ENCODE assay signal across 8 cellular contexts in the genomic region with DNA sequence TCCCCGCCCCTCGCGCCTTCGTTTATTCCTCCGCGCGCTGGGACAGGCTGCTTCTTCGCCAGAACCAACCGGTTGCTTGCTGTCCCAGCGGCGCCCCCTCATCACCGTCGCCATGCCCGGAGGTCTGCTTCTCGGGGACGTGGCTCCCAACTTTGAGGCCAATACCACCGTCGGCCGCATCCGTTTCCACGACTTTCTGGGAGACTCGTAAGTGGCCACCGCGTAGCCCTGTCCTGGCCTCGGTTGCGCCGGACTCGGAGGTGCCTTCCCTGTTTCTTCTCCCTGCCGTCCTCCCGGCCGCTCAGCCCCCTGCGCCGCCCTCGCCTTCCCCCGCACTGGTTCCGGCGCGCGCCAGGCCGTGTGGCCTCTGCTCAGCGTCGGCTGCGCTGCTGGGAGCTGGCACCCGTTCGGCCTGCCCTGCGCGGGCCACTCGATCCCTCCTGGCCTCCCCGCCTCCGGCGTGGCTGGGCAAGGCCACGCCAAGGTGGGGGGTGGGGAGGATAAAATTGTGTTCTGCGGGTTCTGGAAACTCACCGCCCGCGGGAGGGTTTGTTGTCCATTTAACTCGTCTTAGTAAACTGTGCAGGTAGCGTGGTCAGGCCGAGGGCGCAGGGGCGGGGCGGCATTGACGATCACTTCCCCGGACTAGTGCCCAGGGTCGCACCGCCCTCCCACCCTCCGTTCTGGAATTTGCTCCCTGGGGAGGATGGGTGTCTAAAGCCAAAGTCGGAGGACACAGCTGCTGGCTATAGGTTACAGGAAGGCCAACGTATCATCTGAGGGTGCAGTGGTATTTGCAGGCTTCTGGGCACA. TPM values are rescaled to one million over a fixed set of nuclear protein-coding genes. Genes with fewer than 3 reads are reported as not detected.
DNase-seq lines count a peak whose midpoint lies in the region; ATAC-seq, FAIRE-seq and TF ChIP-seq lines count a peak whose summit lies in the region.

A gene with protein sequence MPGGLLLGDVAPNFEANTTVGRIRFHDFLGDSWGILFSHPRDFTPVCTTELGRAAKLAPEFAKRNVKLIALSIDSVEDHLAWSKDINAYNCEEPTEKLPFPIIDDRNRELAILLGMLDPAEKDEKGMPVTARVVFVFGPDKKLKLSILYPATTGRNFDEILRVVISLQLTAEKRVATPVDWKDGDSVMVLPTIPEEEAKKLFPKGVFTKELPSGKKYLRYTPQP (plus strand): TSS at position 50 of the 813 bp plus-strand sequence. CDS start 63 bp downstream, at position 113.

- H3K27me3 ChIP-seq in Karpas-422 (ENCODE audit: low read length) (no peaks in the 10 kb centered on the region), brain microvascular endothelial cell (replicated peaks) (no peaks in the 10 kb centered on the region), iPS DF 6.9 (ENCODE audit: control insufficient read depth, insufficient read depth, low read length) (no peaks in the 10 kb centered on the region)

- WGBS in iPS DF 6.9 (ENCODE audit: insufficient coverage, insufficient read length), result no CpG with 5 or more reads among the region's 69 CpGs

- H3K36me3 ChIP-seq in Karpas-422 (ENCODE audit: insufficient read depth, low read length) (peaks cover 32% of the 10 kb centered on the region), brain microvascular endothelial cell (replicated peaks) (peaks cover 19% of the 10 kb centered on the region), iPS DF 6.9 (ENCODE audit: control insufficient read depth, insufficient read depth, low read length) (peaks cover 13% of the 10 kb centered on the region; the same call in 1 of the 2 replicates)

- DNase-seq in GM12891 (ENCODE audit: insufficient read length, low spot score) (peak; percentile 8), H4 (ENCODE audit: low spot score) (peak; percentile 73), Karpas-422 (peak; percentile 80), SKM-1 (lab: John Stamatoyannopoulos, UW; ENCODE audit: unreplicated experiment) (peak; percentile 91), brain microvascular endothelial cell (peak; percentile 77), iPS DF 6.9 (ENCODE audit: low read depth, low spot score) (no peak), sciatic nerve (ENCODE audit: low spot score) (peak; percentile 94), 8988T (no peak)

- peaks cover 9% of the 10 kb centered on the region; the same call in 1 of the 2 replicates for H4K20me1 ChIP-seq in Karpas-422 (ENCODE audit: insufficient read depth, low read depth, low read length)

- peak; percentile 87 for ATAC-seq in sciatic nerve

- H3K9me3 ChIP-seq in Karpas-422 (ENCODE audit: low read length), result no peaks in the 10 kb centered on the region
- no peaks in the 10 kb centered on the region for H3K9me3 ChIP-seq in iPS DF 6.9 (ENCODE audit: control insufficient read depth, insufficient read depth, low read length)

- peaks cover 70% of the 10 kb centered on the region for H3K79me2 ChIP-seq in Karpas-422 (ENCODE audit: low read length)

- peak within 1 kb of the TSS; percentile 96 for H2AFZ ChIP-seq in Karpas-422 (ENCODE audit: low read length)

- H3K4me2 ChIP-seq in Karpas-422 (ENCODE audit: low read depth, low read length, poor library complexity, severe bottlenecking), result peak within 1 kb of the TSS; percentile 96

- H3K9ac ChIP-seq in Karpas-422 (ENCODE audit: low read length), result peak within 1 kb of the TSS; percentile 94

- no peaks in the 10 kb centered on the region for H3K9me2 ChIP-seq in Karpas-422 (replicated peaks; ENCODE audit: insufficient read depth, low read length)

- H3K27ac ChIP-seq in Karpas-422 (ENCODE audit: low read length) (peak within 1 kb of the TSS; percentile 64), brain microvascular endothelial cell (peak within 1 kb of the TSS; percentile 94), iPS DF 6.9 (ENCODE audit: low read length) (no peak within 1 kb of the TSS)

- TF ChIP-seq CTCF in brain microvascular endothelial cell (IDR thresholded peaks at IDR 0.05; ENCODE audit: low read depth, low read length, missing control alignments), result no peak

- in situ Hi-C loops in brain microvascular endothelial cell (cut with HindIII; ENCODE audit: low pct_ligation_motif_present, low sequenced_read_pairs), result no loop called here

- intact Hi-C loops in sciatic nerve (cut with DNase I), result no loop called here

- H3K4me1 ChIP-seq in Karpas-422 (ENCODE audit: low read length) (peaks cover 34% of the 10 kb centered on the region), iPS DF 6.9 (ENCODE audit: control insufficient read depth, insufficient read depth, low read length) (no peaks in the 10 kb centered on the region)

- TF ChIP-seq POLR2A in GM12891 (IDR thresholded peaks at IDR 0.05; ENCODE audit: low read depth, low read length), result peak; percentile 75

- H3K4me3 ChIP-seq in Karpas-422 (ENCODE audit: low read length), result peak within 1 kb of the TSS; percentile 98
- peak within 1 kb of the TSS; percentile 88 for H3K4me3 ChIP-seq in brain microvascular endothelial cell (ENCODE audit: low read depth, low read length)
- H3K4me3 ChIP-seq in iPS DF 6.9 (ENCODE audit: low read length), result peak within 1 kb of the TSS; percentile 87

- peak; percentile 5 for FAIRE-seq in GM12891 (lab: Jason Lieb, UNC)

TF ChIP-seq in GM12891, 5 proteins besides CTCF, POLR2A, EP300 and RAD21:
- TF ChIP-seq SPI1 (IDR thresholded peaks at IDR 0.05; ENCODE audit: low read depth, low read length), result no peak
- peak; percentile 67 for TF ChIP-seq TAF1 (IDR thresholded peaks at IDR 0.05; ENCODE audit: low read depth, low read length)
- no peak for TF ChIP-seq PAX5 (IDR thresholded peaks at IDR 0.05; ENCODE audit: insufficient read depth, low read length, severe bottlenecking)
- TF ChIP-seq POU2F2 (IDR thresholded peaks at IDR 0.05; ENCODE audit: low read depth, low read length), result no peak
- TF ChIP-seq POLR2AphosphoS5 (IDR thresholded peaks at IDR 0.05; ENCODE audit: low read depth, low read length), result peak; percentile 68

RNA-seq across cellular contexts. Expression of the gene that starts here (rescaled TPM):
- polyA plus RNA-seq in GM12891 (2012; ENCODE audit: low read depth, missing spikeins), result 78.0 TPM
- total RNA-seq in H4 (2014; rRNA removed; shearing (Covaris generic)), result 352 and 451 TPM in 2 replicates
- 107 and 232 TPM in 2 replicates for total RNA-seq in Karpas-422 (2014; rRNA removed; shearing (Covaris generic); ENCODE audit: low replicate concordance)
- total RNA-seq in sciatic nerve, result 184 TPM

Comparison
In these comparisons a context has a peak if more than half of its experiments do, and no peak if none do; other contexts are left out.
1. DNase-seq: peak in GM12891 (single experiment), H4 (single experiment), Karpas-422 (single experiment), SKM-1 (single experiment), brain microvascular endothelial cell (single experiment) and sciatic nerve (single experiment); none in iPS DF 6.9 (single experiment) and 8988T (single experiment).
2. Peak in every context shown above with its lines, with median percentiles within 50 percentile points of each other: H3K4me3 ChIP-seq.